In the genomic region with DNA sequence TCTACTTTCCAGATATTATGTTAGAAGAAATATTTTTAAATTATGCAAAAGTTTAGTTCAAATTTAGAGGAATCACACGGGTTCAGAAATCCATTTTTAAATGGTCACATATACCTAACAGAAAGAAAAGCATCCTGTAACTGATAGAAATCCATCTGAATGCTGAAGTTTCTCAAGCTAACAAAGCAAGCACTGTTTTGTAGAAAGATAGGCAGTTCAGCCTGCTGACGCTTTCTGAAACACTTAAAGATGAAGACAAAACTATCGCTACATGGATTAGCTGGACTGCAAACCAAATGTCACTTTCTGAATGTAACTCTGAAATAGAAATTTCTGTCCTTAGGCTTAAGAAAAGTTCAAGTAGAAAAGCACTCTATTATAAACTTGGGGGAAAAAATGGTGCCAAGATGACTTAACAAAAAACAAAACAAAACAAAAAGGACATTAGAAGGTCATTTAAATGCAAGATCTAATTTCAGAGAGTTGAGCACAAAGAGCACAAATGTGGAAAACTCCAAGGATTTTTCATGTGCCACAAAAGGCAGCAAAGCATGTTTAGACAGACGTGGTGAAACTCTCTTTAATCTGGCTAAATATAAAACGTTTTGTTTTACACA, we compare ENCODE assay signal across 7 cellular contexts. TPM values are rescaled to one million over a fixed set of nuclear protein-coding genes. Genes with fewer than 3 reads are reported as not detected.
DNase-seq lines count a peak whose midpoint lies in the region; ATAC-seq and TF ChIP-seq lines count a peak whose summit lies in the region.

No MANE protein-coding gene starts in this region.

- TF ChIP-seq CTCF in IMR-90 (conservative IDR thresholded peaks at IDR 0.05; ENCODE audit: low read depth, low read length) = no peak

- H3K18ac ChIP-seq in IMR-90 (ENCODE audit: low read depth, low read length) = peak overlapping the region; percentile 76; the same call in 1 of the 2 replicates

- peak overlapping the region; percentile 75 for H2BK5ac ChIP-seq in IMR-90 (ENCODE audit: low read depth, low read length, poor library complexity, severe bottlenecking)

- H3K4ac ChIP-seq in IMR-90 (ENCODE audit: low read depth, low read length) = peak overlapping the region; percentile 92; the same call in 1 of the 2 replicates

- intact Hi-C loops in IMR-90 (cut with micrococcal nuclease) = loop anchor here (1.0 to 5.0 kb wide), 3 partner anchors 17 to 94 kb away; no protein-coding TSS in a partner anchor

- H3K4me2 ChIP-seq in IMR-90 (ENCODE audit: low read depth, low read length) = peak overlapping the region; percentile 89

- POLR2A ChIA-PET in IMR-90 (lab: Charles Lee; ENCODE audit: unreplicated experiment) = interaction anchor here (2.8 kb wide), 1 partner anchor 95 kb away, joined by 9 read pairs; no protein-coding TSS in a partner anchor
- POLR2A ChIA-PET in activated naive CD8-positive, alpha-beta T cell treated with anti-CD3 and anti-CD28 coated beads, Interleukin-2, amount 10 ng/mL, durations not matched to agents 7 days and 5 days (lab: Charles Lee) = no interaction called here

- H4K5ac ChIP-seq in IMR-90 (ENCODE audit: low read depth, low read length) = peak overlapping the region; percentile 62; the same call in 1 of the 2 replicates

- no peaks in the 10 kb centered on the region for H3K36me3 ChIP-seq in IMR-90 (ENCODE audit: control insufficient read depth, insufficient read depth, low read length)
- H3K36me3 ChIP-seq in iPS-20b (ENCODE audit: insufficient read depth, low read depth, low read length) = no peaks in the 10 kb centered on the region

- peak overlapping the region; percentile 93 for H3K23ac ChIP-seq in IMR-90 (ENCODE audit: low read depth, low read length)

- peak overlapping the region; percentile 69 for H3K4me3 Mint-ChIP-seq in activated naive CD8-positive, alpha-beta T cell treated with anti-CD3 and anti-CD28 coated beads, Interleukin-2, amount 10 ng/mL, durations not matched to agents 7 days and 5 days
- peak overlapping the region; percentile 61 to 73 for H3K4me3 Mint-ChIP-seq in stimulated activated naive B cell treated with anti-CD40 and anti-IgM and Interleukin-4, amounts not matched to agents 10 μg/mL and 1 μg/mL and 100 μg/mL, for 72 hours

- no peak overlapping the region for H3K27ac Mint-ChIP-seq in activated naive CD8-positive, alpha-beta T cell treated with anti-CD3 and anti-CD28 coated beads, Interleukin-2, amount 10 ng/mL, durations not matched to agents 7 days and 5 days
- no peak overlapping the region for H3K27ac Mint-ChIP-seq in stimulated activated naive B cell treated with anti-CD40 and anti-IgM and Interleukin-4, amounts not matched to agents 10 μg/mL and 1 μg/mL and 100 μg/mL, for 72 hours

- H4K20me1 ChIP-seq in IMR-90 (ENCODE audit: insufficient read depth, low read length) = peaks cover 19% of the 10 kb centered on the region

- ATAC-seq in IMR-90 (ENCODE audit: low read depth) (no peak), GM19395 (IDR thresholded peaks at IDR 0.05; ENCODE audit: unreplicated experiment) (no peak)
- no peak for ATAC-seq in activated naive CD8-positive, alpha-beta T cell treated with anti-CD3 and anti-CD28 coated beads, Interleukin-2, amount 10 ng/mL, durations not matched to agents 7 days and 5 days (ENCODE audit: low read depth)
- no peak for ATAC-seq in stimulated activated naive B cell treated with anti-CD40 and anti-IgM and Interleukin-4, amounts not matched to agents 10 μg/mL and 1 μg/mL and 100 μg/mL, for 72 hours (replicated peaks)

- H3K4me3 ChIP-seq in IMR-90 (ENCODE audit: insufficient read depth, low read depth, low read length) (peak overlapping the region; percentile 91), iPS-20b (ENCODE audit: low read length) (peak overlapping the region; percentile 68)

- H3K9me3 ChIP-seq in IMR-90 (ENCODE audit: control insufficient read depth, insufficient read depth, low read length) (no peaks in the 10 kb centered on the region), iPS-20b (ENCODE audit: insufficient read depth, low read depth, low read length) (no peaks in the 10 kb centered on the region)

- H3K36me3 Mint-ChIP-seq in activated naive CD8-positive, alpha-beta T cell treated with anti-CD3 and anti-CD28 coated beads, Interleukin-2, amount 10 ng/mL, durations not matched to agents 7 days and 5 days = no peaks in the 10 kb centered on the region
- no peaks in the 10 kb centered on the region for H3K36me3 Mint-ChIP-seq in stimulated activated naive B cell treated with anti-CD40 and anti-IgM and Interleukin-4, amounts not matched to agents 10 μg/mL and 1 μg/mL and 100 μg/mL, for 72 hours

- H2BK20ac ChIP-seq in IMR-90 (ENCODE audit: low read depth, low read length) = no peak overlapping the region

- CTCF ChIA-PET in IMR-90 (lab: Yijun Ruan, JAX) = interaction anchor here (0.6 to 1.8 kb wide), 5 partner anchors 14 to 94 kb away, joined by 3 to 5 read pairs (median 4); no protein-coding TSS in a partner anchor

- H3K27me3 Mint-ChIP-seq in activated naive CD8-positive, alpha-beta T cell treated with anti-CD3 and anti-CD28 coated beads, Interleukin-2, amount 10 ng/mL, durations not matched to agents 7 days and 5 days = peaks cover 55% of the 10 kb centered on the region
- H3K27me3 Mint-ChIP-seq in stimulated activated naive B cell treated with anti-CD40 and anti-IgM and Interleukin-4, amounts not matched to agents 10 μg/mL and 1 μg/mL and 100 μg/mL, for 72 hours = peaks cover 28 to 41% of the 10 kb centered on the region in 2 donors

- no peaks in the 10 kb centered on the region for H3K9me3 Mint-ChIP-seq in activated naive CD8-positive, alpha-beta T cell treated with anti-CD3 and anti-CD28 coated beads, Interleukin-2, amount 10 ng/mL, durations not matched to agents 7 days and 5 days
- no peaks in the 10 kb centered on the region for H3K9me3 Mint-ChIP-seq in stimulated activated naive B cell treated with anti-CD40 and anti-IgM and Interleukin-4, amounts not matched to agents 10 μg/mL and 1 μg/mL and 100 μg/mL, for 72 hours

- peak overlapping the region; percentile 85 for H3K56ac ChIP-seq in IMR-90 (ENCODE audit: extremely low read depth, insufficient read depth, low read length)

- H3K27ac ChIP-seq in IMR-90 (ENCODE audit: insufficient read depth, low read length) (peak overlapping the region; percentile 94), iPS-20b (ENCODE audit: low read length) (peak overlapping the region; percentile 20)

- 0 out of 2 replicates have a peak, but pooled peaks have one; percentile 0 for TF ChIP-seq POLR2A in IMR-90 (IDR thresholded peaks at IDR 0.05; ENCODE audit: low read depth, low read length)

- in situ Hi-C loops in IMR-90 (cut with MboI; ENCODE audit: low sequenced_read_pairs) = loop anchor here (5.0 kb wide), 1 partner anchor 92 kb away; no protein-coding TSS in a partner anchor

- H4K8ac ChIP-seq in IMR-90 (ENCODE audit: low read depth in 2 of 2, low read length in 2 of 2) = peak overlapping the region in 1 of 2 experiments; percentile 66; a peak in 2 of 4 replicates

- no peak overlapping the region for H2AK5ac ChIP-seq in IMR-90 (ENCODE audit: low read depth, low read length)

- H4K91ac ChIP-seq in IMR-90 (ENCODE audit: insufficient read depth, low read depth, low read length) = peak overlapping the region; percentile 35; the same call in 1 of the 2 replicates

- peak overlapping the region; percentile 55 for H2BK120ac ChIP-seq in IMR-90 (ENCODE audit: low read depth, low read length)

- no peak overlapping the region for H2AFZ ChIP-seq in IMR-90 (replicated peaks; ENCODE audit: low read length, poor library complexity)

- peaks cover 15% of the 10 kb centered on the region for H3K4me1 ChIP-seq in IMR-90 (ENCODE audit: control insufficient read depth, insufficient read depth, low read length)
- peaks cover 10% of the 10 kb centered on the region for H3K4me1 ChIP-seq in iPS-20b (ENCODE audit: insufficient read depth, low read length)

- dilution Hi-C loops in IMR-90 (cut with HindIII; ENCODE audit: low sequenced_read_pairs, unreplicated experiment) = no loop called here

- H3K9ac ChIP-seq in IMR-90 (ENCODE audit: low read depth, low read length) = peak overlapping the region; percentile 94
- peak overlapping the region; percentile 82 for H3K9ac ChIP-seq in iPS-20b (ENCODE audit: low read depth, low read length)

- no peak for TF ChIP-seq RAD21 in IMR-90 (IDR thresholded peaks at IDR 0.05; ENCODE audit: low read length)

- BruUV-seq in IMR-90 (replicated peaks; lab: Mats Ljungman, UMichigan) = no TSS peak

- H3K14ac ChIP-seq in IMR-90 (replicated peaks; ENCODE audit: low read depth, low read length) = peak overlapping the region; percentile 66

- no peaks in the 10 kb centered on the region for H3K27me3 ChIP-seq in IMR-90 (ENCODE audit: control insufficient read depth, insufficient read depth, low read length)
- H3K27me3 ChIP-seq in iPS-20b (ENCODE audit: insufficient read depth, low read length) = peaks cover 17% of the 10 kb centered on the region; the same call in 1 of the 2 replicates

- peaks cover 8% of the 10 kb centered on the region for H3K9me1 ChIP-seq in IMR-90 (ENCODE audit: insufficient read depth, low read length)

- peaks cover 11 to 43% of the 10 kb centered on the region in 2 experiments; a peak in 3 of 4 replicates for H3K79me1 ChIP-seq in IMR-90 (ENCODE audit: low read depth in 1 of 2, low read length in 2 of 2)

- H3K4me1 Mint-ChIP-seq in activated naive CD8-positive, alpha-beta T cell treated with anti-CD3 and anti-CD28 coated beads, Interleukin-2, amount 10 ng/mL, durations not matched to agents 7 days and 5 days = peaks cover 7% of the 10 kb centered on the region
- peaks cover 7 to 10% of the 10 kb centered on the region in 2 donors for H3K4me1 Mint-ChIP-seq in stimulated activated naive B cell treated with anti-CD40 and anti-IgM and Interleukin-4, amounts not matched to agents 10 μg/mL and 1 μg/mL and 100 μg/mL, for 72 hours

- H2AK9ac ChIP-seq in IMR-90 (replicated peaks; ENCODE audit: low read depth, low read length, poor library complexity) = no peak overlapping the region

- no peak for DNase-seq in IMR-90
- DNase-seq in activated naive CD8-positive, alpha-beta T cell treated with anti-CD3 and anti-CD28 coated beads, Interleukin-2, amount 10 ng/mL, durations not matched to agents 7 days and 5 days = no peak
- no peak for DNase-seq in stimulated activated naive B cell treated with anti-CD40 and anti-IgM and Interleukin-4, amounts not matched to agents 10 μg/mL and 1 μg/mL and 100 μg/mL, for 72 hours
- DNase-seq in SIG-M5 (lab: John Stamatoyannopoulos, UW) = no peak
- no peak for DNase-seq in NCI-H128 (lab: John Stamatoyannopoulos, UW; ENCODE audit: unreplicated experiment)

- WGBS in IMR-90 (ENCODE audit: extremely low coverage in 2 of 2, insufficient read length in 1 of 2), 2 experiments = no CpG with 5 or more reads among the region's 5 CpGs

- H2BK15ac ChIP-seq in IMR-90 (ENCODE audit: low read depth, low read length) = no peak overlapping the region

TF ChIP-seq in IMR-90, 13 proteins besides CTCF, POLR2A, EP300 and RAD21 (continues in another document):
- no peak for TF ChIP-seq CEBPB (IDR thresholded peaks at IDR 0.05; ENCODE audit: low read depth, low read length)

RNA-seq across cellular contexts. Expression of a gene that starts 1.3 kb away (rescaled TPM):
- total RNA-seq in IMR-90 (2012; rRNA removed) = 117 and 225 TPM in 2 replicates
- polyA plus RNA-seq in IMR-90 (2012; rRNA removed) = 62.9 and 84.0 TPM in 2 replicates
- 9.4 and 11.3 TPM in 2 replicates for polyA plus RNA-seq in IMR-90 (2012; cell fraction: cytosol; rRNA removed)
- polyA plus RNA-seq in IMR-90 (2012; cell fraction: nucleus; rRNA removed; ENCODE audit: low replicate concordance) = 7.9 and 63.0 TPM in 2 replicates
- total RNA-seq in activated naive CD8-positive, alpha-beta T cell treated with anti-CD3 and anti-CD28 coated beads, Interleukin-2, amount 10 ng/mL, durations not matched to agents 7 days and 5 days = under 1 TPM; 0.14 to 0.42 TPM

Comparison
In these comparisons a context has a peak if more than half of its experiments do, and no peak if none do; other contexts are left out.
1. RNA of a gene that starts 1.3 kb away (total RNA-seq): 117 to 225 TPM in IMR-90; 0.14 to 0.42 TPM in activated naive CD8-positive, alpha-beta T cell treated with anti-CD3 and anti-CD28 coated beads, Interleukin-2, amount 10 ng/mL, durations not matched to agents 7 days and 5 days; every median in the first group is over 10 times any median in the second.